In the genomic region with DNA sequence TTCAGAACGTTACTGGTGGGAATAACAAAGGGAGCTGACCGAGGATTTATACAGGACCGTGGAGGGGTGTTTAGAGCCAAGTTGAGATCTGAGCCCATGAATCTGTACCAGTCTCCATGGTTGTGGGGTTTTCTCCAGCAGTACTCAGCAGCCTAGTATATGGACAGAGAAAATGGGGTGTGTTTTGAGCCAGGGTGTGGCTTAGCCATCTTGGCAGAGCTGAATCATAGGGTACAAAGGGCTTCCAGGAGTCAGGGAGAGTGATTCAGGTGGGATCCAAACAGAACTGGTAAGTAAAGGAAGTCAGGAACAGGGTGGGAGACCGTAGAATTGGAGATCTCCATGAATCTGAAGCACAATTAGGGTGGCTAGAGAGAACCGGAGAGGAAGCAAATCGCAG, we compare ENCODE assay signal across 14 cellular contexts. TPM values are rescaled to one million over a fixed set of nuclear protein-coding genes. Genes with fewer than 3 reads are reported as not detected.
DNase-seq lines count a peak whose midpoint lies in the region; ATAC-seq, FAIRE-seq and TF ChIP-seq lines count a peak whose summit lies in the region.
"Had no signal": no experiment of that assay in that cellular context is flagged by ENCODE, and none has a peak within 500 bp of the region (broad histone marks: within the 10 kb centered on the region; RNA-seq: fewer than 3 reads in every experiment).

No MANE protein-coding gene starts in this region.

- CTCF ChIA-PET in A549 (lab: Yijun Ruan, JAX) = no interaction called here

- no peak for TF ChIP-seq POLR2A in A549 (IDR thresholded peaks at IDR 0.05; ENCODE audit: low read length)
- no peak for TF ChIP-seq POLR2A in Peyer's patch (IDR thresholded peaks at IDR 0.05)

- H3F3A ChIP-seq in smooth muscle cell (ENCODE audit: low read depth) = no peaks in the 10 kb centered on the region

- TF ChIP-seq CTCF in A549 (IDR thresholded peaks at IDR 0.05) (no peak), Peyer's patch (IDR thresholded peaks at IDR 0.05) (no peak), epithelial cell of esophagus (IDR thresholded peaks at IDR 0.05; ENCODE audit: insufficient read depth, low read depth, low read length, missing control alignments) (no peak), mucosa of descending colon (IDR thresholded peaks at IDR 0.05) (no peak), smooth muscle cell (IDR thresholded peaks at IDR 0.05; ENCODE audit: borderline replicate concordance, insufficient read depth, poor library complexity, severe bottlenecking) (no peak)

- no peaks in the 10 kb centered on the region for H4K20me1 ChIP-seq in smooth muscle cell (ENCODE audit: low read depth)

- H3K27ac ChIP-seq in A549 (no peak overlapping the region), Peyer's patch (peak overlapping the region in 3 of 4 donors; percentile 27 to 65 (median 62)), smooth muscle cell (ENCODE audit: low read depth) (no peak overlapping the region)

- H3K4me2 ChIP-seq in A549 (peak overlapping the region; percentile 34; the same call in 2 of the 3 replicates), smooth muscle cell (no peak overlapping the region)

- intact Hi-C loops in mucosa of descending colon (cut with DNase I, micrococcal nuclease) = no loop called here

- no peak for FAIRE-seq in A549 (lab: Jason Lieb, UNC)
- FAIRE-seq: HepG2, HTR-8/SVneo had no signal

- DNase-seq in A549 (ENCODE audit: low read depth in 1 of 2, low spot score in 1 of 2) = no peak
- peak in 1 of 3 donors; percentile 57 for DNase-seq in Peyer's patch
- peak; percentile 29 for DNase-seq in epithelial cell of esophagus (ENCODE audit: low read depth)
- peak in 1 of 3 donors; percentile 24 for DNase-seq in mucosa of descending colon
- DNase-seq in NK-92 (lab: John Stamatoyannopoulos, UW; ENCODE audit: unreplicated experiment) = no peak
- no peak for DNase-seq in SKM-1 (lab: John Stamatoyannopoulos, UW; ENCODE audit: unreplicated experiment)
- DNase-seq in smooth muscle cell (lab: John Stamatoyannopoulos, UW; ENCODE audit: unreplicated experiment) = no peak
- DNase-seq: C1 segment of cervical spinal cord; Calu3; CD4-positive, alpha-beta T cell; DMS 273 treated with DMSO at 0.1 percent for 48 hours; HCEC 1CT had no signal

- H3K79me2 ChIP-seq in smooth muscle cell (ENCODE audit: low read depth) = no peaks in the 10 kb centered on the region

- H3K27me3 ChIP-seq in Peyer's patch = no peaks in the 10 kb centered on the region
- H3K27me3 ChIP-seq in smooth muscle cell (ENCODE audit: low read depth) = no peaks in the 10 kb centered on the region

- H3K36me3 ChIP-seq in Peyer's patch (no peaks in the 10 kb centered on the region), mucosa of descending colon (ENCODE audit: low read depth) (no peaks in the 10 kb centered on the region), smooth muscle cell (ENCODE audit: low read depth) (no peaks in the 10 kb centered on the region)

- no peak for TF ChIP-seq EP300 in A549 (IDR thresholded peaks at IDR 0.05)

- no peak overlapping the region for H3K9ac ChIP-seq in smooth muscle cell (ENCODE audit: low read depth)

- no peak overlapping the region for H3K4me3 ChIP-seq in A549
- no peak overlapping the region for H3K4me3 ChIP-seq in Peyer's patch
- H3K4me3 ChIP-seq in epithelial cell of esophagus (ENCODE audit: low read length) = no peak overlapping the region
- H3K4me3 ChIP-seq in mucosa of descending colon = no peak overlapping the region
- H3K4me3 ChIP-seq in smooth muscle cell = no peak overlapping the region

- no peak for TF ChIP-seq RAD21 in A549 (conservative IDR thresholded peaks at IDR 0.05 in 1 of 2, IDR thresholded peaks at IDR 0.05 in 1 of 2)

- 81% methylated on average over 6 of the region's 6 CpGs for WGBS in A549 (ENCODE audit: missing lambda C conversion rate)
- 86% methylated on average over 6 of the region's 6 CpGs for WGBS in smooth muscle cell (ENCODE audit: low lambda C conversion rate)

- ATAC-seq in A549 (peak in 1 of 2 experiments; percentile 43; a peak in 1 of 6 replicates), mucosa of descending colon (peak; percentile 94)
- ATAC-seq: HepG2 had no signal

- peaks cover 6% of the 10 kb centered on the region; the same call in 1 of the 3 replicates for H3K4me1 ChIP-seq in A549
- no peaks in the 10 kb centered on the region for H3K4me1 ChIP-seq in Peyer's patch
- no peaks in the 10 kb centered on the region for H3K4me1 ChIP-seq in mucosa of descending colon (ENCODE audit: low read depth)
- no peaks in the 10 kb centered on the region for H3K4me1 ChIP-seq in smooth muscle cell (ENCODE audit: low read depth)

- POLR2A ChIA-PET in A549 (lab: Yijun Ruan, JAX) = no interaction called here

- H2AFZ ChIP-seq in smooth muscle cell (ENCODE audit: low read depth) = no peak overlapping the region

- H3K9me3 ChIP-seq in A549 = no peaks in the 10 kb centered on the region
- H3K9me3 ChIP-seq in Peyer's patch = no peaks in the 10 kb centered on the region
- no peaks in the 10 kb centered on the region for H3K9me3 ChIP-seq in mucosa of descending colon
- H3K9me3 ChIP-seq in smooth muscle cell (replicated peaks; ENCODE audit: low read depth) = no peaks in the 10 kb centered on the region

TF ChIP-seq in A549, 52 proteins besides CTCF, POLR2A, EP300 and RAD21 (continues in another document):
- TF ChIP-seq EHF (CRISPR knock-in tag; IDR thresholded peaks at IDR 0.05) (no peak), FOSL2 (IDR thresholded peaks at IDR 0.05) (no peak), FOSL2 (CRISPR knock-in tag; IDR thresholded peaks at IDR 0.05) (no peak), MYC (IDR thresholded peaks at IDR 0.05; ENCODE audit: borderline replicate concordance, low read length) (no peak), JUNB (IDR thresholded peaks at IDR 0.05) (no peak), CBX2 (IDR thresholded peaks at IDR 0.05; ENCODE audit: borderline replicate concordance, low read depth) (no peak), HOXA7 (CRISPR knock-in tag; IDR thresholded peaks at IDR 0.05) (no peak), TP53 (CRISPR knock-in tag; IDR thresholded peaks at IDR 0.05) (no peak), FOSB (CRISPR knock-in tag; IDR thresholded peaks at IDR 0.05) (no peak), CHD4 (IDR thresholded peaks at IDR 0.05; ENCODE audit: borderline replicate concordance) (no peak), CHD2 (IDR thresholded peaks at IDR 0.05; ENCODE audit: low read length, partially characterized antibody) (no peak), POLR2AphosphoS2 (conservative IDR thresholded peaks at IDR 0.05; ENCODE audit: low read length) (no peak), ZC3H11A (IDR thresholded peaks at IDR 0.05) (no peak), RFX5 (IDR thresholded peaks at IDR 0.05) (no peak)
- TF ChIP-seq, protein P1, sequence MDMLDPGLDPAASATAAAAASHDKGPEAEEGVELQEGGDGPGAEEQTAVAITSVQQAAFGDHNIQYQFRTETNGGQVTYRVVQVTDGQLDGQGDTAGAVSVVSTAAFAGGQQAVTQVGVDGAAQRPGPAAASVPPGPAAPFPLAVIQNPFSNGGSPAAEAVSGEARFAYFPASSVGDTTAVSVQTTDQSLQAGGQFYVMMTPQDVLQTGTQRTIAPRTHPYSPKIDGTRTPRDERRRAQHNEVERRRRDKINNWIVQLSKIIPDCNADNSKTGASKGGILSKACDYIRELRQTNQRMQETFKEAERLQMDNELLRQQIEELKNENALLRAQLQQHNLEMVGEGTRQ (IDR thresholded peaks at IDR 0.05) = no peak
- TF ChIP-seq, protein P2, sequence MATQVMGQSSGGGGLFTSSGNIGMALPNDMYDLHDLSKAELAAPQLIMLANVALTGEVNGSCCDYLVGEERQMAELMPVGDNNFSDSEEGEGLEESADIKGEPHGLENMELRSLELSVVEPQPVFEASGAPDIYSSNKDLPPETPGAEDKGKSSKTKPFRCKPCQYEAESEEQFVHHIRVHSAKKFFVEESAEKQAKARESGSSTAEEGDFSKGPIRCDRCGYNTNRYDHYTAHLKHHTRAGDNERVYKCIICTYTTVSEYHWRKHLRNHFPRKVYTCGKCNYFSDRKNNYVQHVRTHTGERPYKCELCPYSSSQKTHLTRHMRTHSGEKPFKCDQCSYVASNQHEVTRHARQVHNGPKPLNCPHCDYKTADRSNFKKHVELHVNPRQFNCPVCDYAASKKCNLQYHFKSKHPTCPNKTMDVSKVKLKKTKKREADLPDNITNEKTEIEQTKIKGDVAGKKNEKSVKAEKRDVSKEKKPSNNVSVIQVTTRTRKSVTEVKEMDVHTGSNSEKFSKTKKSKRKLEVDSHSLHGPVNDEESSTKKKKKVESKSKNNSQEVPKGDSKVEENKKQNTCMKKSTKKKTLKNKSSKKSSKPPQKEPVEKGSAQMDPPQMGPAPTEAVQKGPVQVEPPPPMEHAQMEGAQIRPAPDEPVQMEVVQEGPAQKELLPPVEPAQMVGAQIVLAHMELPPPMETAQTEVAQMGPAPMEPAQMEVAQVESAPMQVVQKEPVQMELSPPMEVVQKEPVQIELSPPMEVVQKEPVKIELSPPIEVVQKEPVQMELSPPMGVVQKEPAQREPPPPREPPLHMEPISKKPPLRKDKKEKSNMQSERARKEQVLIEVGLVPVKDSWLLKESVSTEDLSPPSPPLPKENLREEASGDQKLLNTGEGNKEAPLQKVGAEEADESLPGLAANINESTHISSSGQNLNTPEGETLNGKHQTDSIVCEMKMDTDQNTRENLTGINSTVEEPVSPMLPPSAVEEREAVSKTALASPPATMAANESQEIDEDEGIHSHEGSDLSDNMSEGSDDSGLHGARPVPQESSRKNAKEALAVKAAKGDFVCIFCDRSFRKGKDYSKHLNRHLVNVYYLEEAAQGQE (IDR thresholded peaks at IDR 0.05) = no peak
- TF ChIP-seq, protein P3, sequence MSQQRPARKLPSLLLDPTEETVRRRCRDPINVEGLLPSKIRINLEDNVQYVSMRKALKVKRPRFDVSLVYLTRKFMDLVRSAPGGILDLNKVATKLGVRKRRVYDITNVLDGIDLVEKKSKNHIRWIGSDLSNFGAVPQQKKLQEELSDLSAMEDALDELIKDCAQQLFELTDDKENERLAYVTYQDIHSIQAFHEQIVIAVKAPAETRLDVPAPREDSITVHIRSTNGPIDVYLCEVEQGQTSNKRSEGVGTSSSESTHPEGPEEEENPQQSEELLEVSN (IDR thresholded peaks at IDR 0.05; ENCODE audit: borderline replicate concordance, low read depth) = no peak

RNA-seq across cellular contexts. Expression of a gene that starts 7.4 kb away (rescaled TPM):
- polyA plus RNA-seq in A549 (2011; rRNA removed) (70.6 and 96.6 TPM in 2 replicates), A549 (2017; fragmentation: RNase III; extraction: RNeasy Plus Mini Kit Qiagen cat#74134 plus additional on column Dnase treatment) (97.4 to 108 TPM (median 101 TPM) in 3 replicates), smooth muscle cell (16.2 and 21.1 TPM in 2 replicates)
- polyA plus RNA-seq in A549 (2012; cell fraction: cytosol; rRNA removed) = 52.2 and 54.9 TPM in 2 replicates
- polyA plus RNA-seq in A549 (2012; cell fraction: nucleus; rRNA removed) = 19.5 and 27.2 TPM in 2 replicates
- polyA minus RNA-seq in A549 (2011; rRNA and poly(A)+ RNA removed) = 16.4 and 16.7 TPM in 2 replicates
- total RNA-seq in Peyer's patch (10 to 100 TPM; 11.6 to 19.4 (median 17.6) TPM), mucosa of descending colon (10 to 100 TPM; 15.0 to 25.4 (median 19.6) TPM), smooth muscle cell (4.2 and 12.6 TPM in 2 replicates)

Comparison
In these comparisons a context has a peak if more than half of its experiments do, and no peak if none do; other contexts are left out.
1. H3K27ac ChIP-seq: peak in Peyer's patch (3 of 4); none in A549 (0 of 2) and smooth muscle cell (single experiment).